In the genomic region with DNA sequence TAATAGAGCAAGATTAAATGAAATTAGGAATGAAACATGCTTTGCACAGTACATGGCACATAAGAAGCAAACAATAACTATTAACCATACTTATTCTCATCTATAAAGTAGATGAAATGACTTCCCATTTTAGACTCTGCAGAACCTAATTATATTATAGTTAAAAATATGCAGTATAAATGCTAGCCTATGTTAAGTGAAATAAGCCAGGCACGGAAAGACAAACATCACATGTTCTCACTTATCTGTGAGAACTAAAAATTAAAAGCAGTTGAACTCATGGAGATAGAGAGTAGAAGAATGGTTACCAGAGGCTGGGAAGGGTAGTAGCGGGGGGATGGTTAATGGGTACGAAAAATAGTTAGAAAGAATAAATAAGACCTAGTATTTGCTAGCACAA, we compare ENCODE assay signal across 22 cellular contexts.
DNase-seq lines count a peak whose midpoint lies in the region; ATAC-seq and TF ChIP-seq lines count a peak whose summit lies in the region.
"Had no signal": no experiment of that assay in that cellular context is flagged by ENCODE, and none has a peak within 500 bp of the region (broad histone marks: within the 10 kb centered on the region; RNA-seq: fewer than 3 reads in every experiment).

No MANE protein-coding gene starts in this region.

- H3K27me3 Mint-ChIP-seq in brain, result no peaks in the 10 kb centered on the region
- no peaks in the 10 kb centered on the region for H3K27me3 Mint-ChIP-seq in CD14-positive monocyte (ENCODE audit: low read depth in 3 of 3)
- H3K27me3 Mint-ChIP-seq: B cell; CD4-positive, CD25-positive, alpha-beta regulatory T cell; CD8-positive, alpha-beta memory T cell had no signal

- no peak for DNase-seq in left ventricle myocardium inferior
- no peak for DNase-seq in right atrium auricular region (ENCODE audit: low spot score)
- DNase-seq in CD14-positive monocyte (ENCODE audit: low spot score), result no peak
- DNase-seq: AML-193; CD4-positive, alpha-beta memory T cell; CD4-positive, CD25-positive, alpha-beta regulatory T cell; CD8-positive, alpha-beta memory T cell; COR-L47; DMS 273 treated with DMSO at 0.1 percent for 48 hours; DMS153; DMS53; DMS79; DND-41; GDM1 had no signal

- H3K4me3 ChIP-seq in left ventricle myocardium inferior (no peak overlapping the region), right atrium auricular region (no peak overlapping the region)
- H3K4me3 ChIP-seq: A549; BLaER1 treated with 17β-estradiol and CSF1 and Interleukin-3, amounts not matched to agents 10 nM and 100 nM; GM12878 had no signal

- H3K36me3 ChIP-seq in left ventricle myocardium inferior (no peaks in the 10 kb centered on the region), right atrium auricular region (no peaks in the 10 kb centered on the region)
- H3K36me3 ChIP-seq: BLaER1 treated with 17β-estradiol and CSF1 and Interleukin-3, amounts not matched to agents 10 nM and 100 nM had no signal

- no peak overlapping the region for H3K4me3 Mint-ChIP-seq in brain
- no peak overlapping the region for H3K4me3 Mint-ChIP-seq in CD14-positive monocyte
- H3K4me3 Mint-ChIP-seq: B cell; CD4-positive, alpha-beta memory T cell; CD4-positive, CD25-positive, alpha-beta regulatory T cell; CD8-positive, alpha-beta memory T cell had no signal

- H3K9me3 Mint-ChIP-seq in brain (peaks cover 0 to 9% (median 6%) of the 10 kb centered on the region in 5 experiments), CD14-positive monocyte (peaks cover 0 to 3% (median 2%) of the 10 kb centered on the region in 7 donors)

- H3K9me3 ChIP-seq in left ventricle myocardium inferior (replicated peaks) (no peaks in the 10 kb centered on the region), right atrium auricular region (no peaks in the 10 kb centered on the region)
- H3K9me3 ChIP-seq: A549; BLaER1 treated with 17β-estradiol and CSF1 and Interleukin-3, amounts not matched to agents 10 nM and 100 nM had no signal

- no peaks in the 10 kb centered on the region for H3K27me3 ChIP-seq in left ventricle myocardium inferior (ENCODE audit: low read depth)
- H3K27me3 ChIP-seq in right atrium auricular region, result no peaks in the 10 kb centered on the region
- H3K27me3 ChIP-seq: BLaER1 treated with 17β-estradiol and CSF1 and Interleukin-3, amounts not matched to agents 10 nM and 100 nM had no signal

- peaks cover 29% of the 10 kb centered on the region for H3K4me1 ChIP-seq in left ventricle myocardium inferior
- peaks cover 0 to 9% of the 10 kb centered on the region in 2 donors for H3K4me1 ChIP-seq in right atrium auricular region
- H3K4me1 ChIP-seq: A549; BLaER1 treated with 17β-estradiol and CSF1 and Interleukin-3, amounts not matched to agents 10 nM and 100 nM had no signal

- H3K36me3 Mint-ChIP-seq in brain (peaks cover 12% of the 10 kb centered on the region), CD14-positive monocyte (no peaks in the 10 kb centered on the region)
- H3K36me3 Mint-ChIP-seq: CD4-positive, alpha-beta memory T cell; CD4-positive, CD25-positive, alpha-beta regulatory T cell; CD8-positive, alpha-beta memory T cell had no signal

- no peak for ATAC-seq in HG02798 (IDR thresholded peaks at IDR 0.05; ENCODE audit: poor library complexity, unreplicated experiment)
- ATAC-seq: A549, GM12878 had no signal

- H3K4me1 Mint-ChIP-seq in brain, result peaks cover 18% of the 10 kb centered on the region
- H3K4me1 Mint-ChIP-seq in CD14-positive monocyte, result no peaks in the 10 kb centered on the region
- H3K4me1 Mint-ChIP-seq: B cell; CD4-positive, alpha-beta memory T cell; CD4-positive, CD25-positive, alpha-beta regulatory T cell; CD8-positive, alpha-beta memory T cell had no signal

- no peak for TF ChIP-seq CTCF in left ventricle myocardium inferior (IDR thresholded peaks at IDR 0.05; ENCODE audit: borderline replicate concordance)
- TF ChIP-seq CTCF in right atrium auricular region (IDR thresholded peaks at IDR 0.05), result no peak
- no peak for TF ChIP-seq CTCF in brain (conservative IDR thresholded peaks at IDR 0.05)
- no peak for TF ChIP-seq CTCF in CD14-positive monocyte (IDR thresholded peaks at IDR 0.05)

- H3K27ac ChIP-seq in left ventricle myocardium inferior (replicated peaks) (peak overlapping the region; percentile 24), right atrium auricular region (no peak overlapping the region)
- H3K27ac ChIP-seq: 22Rv1; A549; BLaER1 treated with 17β-estradiol and CSF1 and Interleukin-3, amounts not matched to agents 10 nM and 100 nM; C4-2B had no signal

- intact Hi-C loops in left ventricle myocardium inferior (cut with micrococcal nuclease) (no loop called here), CD14-positive monocyte (cut with micrococcal nuclease) (no loop called here)

- H3K27ac Mint-ChIP-seq in brain, result peak overlapping the region in 3 of 5 experiments; percentile 1 to 21 (median 3)
- no peak overlapping the region for H3K27ac Mint-ChIP-seq in CD14-positive monocyte
- H3K27ac Mint-ChIP-seq: B cell; CD4-positive, alpha-beta memory T cell; CD4-positive, CD25-positive, alpha-beta regulatory T cell; CD8-positive, alpha-beta memory T cell had no signal

Comparison
In these comparisons a context has a peak if more than half of its experiments do, and no peak if none do; other contexts are left out.
1. H3K27ac Mint-ChIP-seq: peak in brain (3 of 5); none in CD14-positive monocyte (0 of 7).